ENCODE assay signal across 9 cellular contexts in genomic region chr17:35788504-35788998, GRCh38. TPM values are rescaled to one million over a fixed set of nuclear protein-coding genes. Genes with fewer than 3 reads are reported as not detected.
DNase-seq lines count a peak whose midpoint lies in the region; ATAC-seq lines count a peak whose summit lies in the region.
"Had no signal": no experiment of that assay in that cellular context is flagged by ENCODE, and none has a peak within 500 bp of the region (broad histone marks: within the 10 kb centered on the region; RNA-seq: fewer than 3 reads in every experiment).

No MANE protein-coding gene starts in this region.

- H3K27ac ChIP-seq in epithelial cell of prostate = peak overlapping the region; percentile 84
- H3K27ac ChIP-seq in muscle layer of colon (ENCODE audit: low read depth, low read length) = peak overlapping the region; percentile 40

- H3K36me3 ChIP-seq in muscle layer of colon (ENCODE audit: insufficient read depth, low read length) = peaks cover 3% of the 10 kb centered on the region

- H3K9ac ChIP-seq in muscle layer of colon (ENCODE audit: low read length) = no peak overlapping the region

- no peaks in the 10 kb centered on the region for H3K9me3 ChIP-seq in muscle layer of colon (ENCODE audit: low read length)

- no peak for ATAC-seq in GM19397 (IDR thresholded peaks at IDR 0.05; ENCODE audit: unreplicated experiment)
- no peak for ATAC-seq in GM18520 (IDR thresholded peaks at IDR 0.05; ENCODE audit: unreplicated experiment)

- DNase-seq in A172 (ENCODE audit: low spot score) = peak; percentile 64
- peak; percentile 88 for DNase-seq in LHCN-M2 (ENCODE audit: low read depth)
- peak; percentile 85 for DNase-seq in epithelial cell of prostate (ENCODE audit: low read depth, low spot score)
- no peak for DNase-seq in NCI-H146 treated with DMSO at 0.1 percent for 48 hours (lab: John Stamatoyannopoulos, UW; ENCODE audit: unreplicated experiment)
- no peak for DNase-seq in middle frontal gyrus (ENCODE audit: extremely low spot score, low spot score)
- DNase-seq: DMS 273 treated with DMSO at 0.1 percent for 48 hours had no signal

- H3K4me1 ChIP-seq in muscle layer of colon (ENCODE audit: insufficient read depth, low read length) = peaks cover 69% of the 10 kb centered on the region

- no peak overlapping the region for H3K4me3 ChIP-seq in muscle layer of colon (ENCODE audit: low read depth in 1 of 2, low read length in 2 of 2)

- no peaks in the 10 kb centered on the region for H3K27me3 ChIP-seq in muscle layer of colon (ENCODE audit: control insufficient read depth in 1 of 2, insufficient read depth in 2 of 2, low read length in 2 of 2)

RNA-seq across cellular contexts. Expression of gene MMP28, which starts 6.9 kb away (rescaled TPM):
- 0.57 and 1.6 TPM in 2 replicates for total RNA-seq in A172 (2014; rRNA removed; shearing (Covaris generic))
- total RNA-seq in LHCN-M2 (2014; rRNA removed) = not detected in 2 replicates
- polyA plus RNA-seq in LHCN-M2 (2012) = 0.12 TPM

RNA-seq across cellular contexts. Expression of gene TAF15, which starts 20.7 kb away (rescaled TPM):
- 20.3 and 31.1 TPM in 2 replicates for total RNA-seq in A172 (2014; rRNA removed; shearing (Covaris generic))
- total RNA-seq in LHCN-M2 (2014; rRNA removed) = 25.9 and 42.4 TPM in 2 replicates
- 173 TPM for polyA plus RNA-seq in LHCN-M2 (2012)

RNA-seq across cellular contexts. Expression of gene C17orf50, which starts 27.9 kb away (rescaled TPM):
- not detected in 2 replicates for total RNA-seq in A172 (2014; rRNA removed; shearing (Covaris generic))
- total RNA-seq in LHCN-M2 (2014; rRNA removed) = not detected in 2 replicates
- not detected for polyA plus RNA-seq in LHCN-M2 (2012)

RNA-seq across cellular contexts. Expression of gene GAS2L2, which starts 35.5 kb away (rescaled TPM):
- total RNA-seq in A172 (2014; rRNA removed; shearing (Covaris generic)) = not detected in 2 replicates
- total RNA-seq in LHCN-M2 (2014; rRNA removed) = not detected in 2 replicates
- polyA plus RNA-seq in LHCN-M2 (2012) = 0.01 TPM

RNA-seq across cellular contexts. Expression of gene RASL10B, which starts 57.1 kb away (rescaled TPM):
- 0.69 and 0.98 TPM in 2 replicates for total RNA-seq in A172 (2014; rRNA removed; shearing (Covaris generic))
- 0.32 and 0.63 TPM in 2 replicates for total RNA-seq in LHCN-M2 (2014; rRNA removed)
- 0.74 TPM for polyA plus RNA-seq in LHCN-M2 (2012)

Comparison
In these comparisons a context has a peak if more than half of its experiments do, and no peak if none do; other contexts are left out.
1. DNase-seq: peak in A172 (single experiment), LHCN-M2 (single experiment) and epithelial cell of prostate (single experiment); none in NCI-H146 treated with DMSO at 0.1 percent for 48 hours (single experiment) and middle frontal gyrus (single experiment).